Comparison of ENCODE assay signal across 8 cellular contexts in the genomic region with DNA sequence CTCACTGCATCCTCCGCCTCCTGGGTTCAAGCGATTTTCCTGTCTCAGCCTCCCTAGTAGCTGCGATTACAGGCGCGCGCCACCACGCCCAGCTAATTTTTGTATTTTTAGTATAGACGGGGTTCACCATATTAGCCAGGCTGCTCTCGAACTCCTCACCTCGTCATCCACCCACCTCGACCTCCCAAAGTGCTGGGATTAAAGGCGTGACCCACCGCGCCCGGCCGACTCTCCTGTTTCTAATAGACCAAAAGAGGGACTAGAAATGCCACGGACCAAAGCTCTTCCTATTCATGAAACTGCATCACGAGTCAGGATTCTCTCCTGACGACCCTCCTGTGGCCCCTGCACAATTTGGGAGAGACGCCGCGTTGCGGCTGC. TPM values are rescaled to one million over a fixed set of nuclear protein-coding genes. Genes with fewer than 3 reads are reported as not detected.
DNase-seq lines count a peak whose midpoint lies in the region; ATAC-seq, FAIRE-seq and TF ChIP-seq lines count a peak whose summit lies in the region.

No MANE protein-coding gene starts in this region.

- peak overlapping the region; percentile 92; the same call in 1 of the 2 replicates for H2AFZ ChIP-seq in SK-N-SH (ENCODE audit: low read depth)

- WGBS in SK-N-SH (ENCODE audit: low lambda C conversion rate): 6% methylated on average over 23 of the region's 23 CpGs
- 6 to 8% methylated on average over 23 of the region's 23 CpGs for WGBS in sigmoid colon, 2 donors

- POLR2A ChIA-PET in SK-N-SH (lab: Yijun Ruan, JAX): interaction anchor here (0.8 to 2.0 kb wide), 7 partner anchors 9 to 693 kb away, joined by 3 to 49 read pairs (median 4); partner anchors contain the start of genes ZNF429 and ZNF708

- no peak for TF ChIP-seq CTCF in SK-N-SH (IDR thresholded peaks at IDR 0.05)
- no peak for TF ChIP-seq CTCF in fibroblast of the aortic adventitia (IDR thresholded peaks at IDR 0.05; ENCODE audit: insufficient read depth, low read length)
- TF ChIP-seq CTCF in sigmoid colon (IDR thresholded peaks at IDR 0.05): no peak
- TF ChIP-seq CTCF in D721Med (IDR thresholded peaks at IDR 0.05; ENCODE audit: insufficient read depth, missing control alignments): no peak

- H3K27me3 ChIP-seq in SK-N-SH (ENCODE audit: insufficient read depth) (no peaks in the 10 kb centered on the region), sigmoid colon (no peaks in the 10 kb centered on the region)

- no peak for FAIRE-seq in D721Med (lab: Jason Lieb, UNC)

- H3K4me3 ChIP-seq in SK-N-SH (ENCODE audit: low read depth in 2 of 2, low read length in 1 of 2) (peak overlapping the region; percentile 69 to 90), fibroblast of the aortic adventitia (ENCODE audit: low read depth, low read length) (peak overlapping the region; percentile 77), sigmoid colon (peak overlapping the region; percentile 63 to 83 (median 72))

- H3K9me3 ChIP-seq in SK-N-SH (no peaks in the 10 kb centered on the region; the same call in 1 of the 2 replicates), sigmoid colon (no peaks in the 10 kb centered on the region)

- peaks cover 45% of the 10 kb centered on the region for H3K79me2 ChIP-seq in SK-N-SH (ENCODE audit: insufficient read depth)

- H3F3A ChIP-seq in SK-N-SH (replicated peaks; ENCODE audit: insufficient read depth): peaks cover 33% of the 10 kb centered on the region

- DNase-seq in SK-N-SH (no peak), fibroblast of the aortic adventitia (ENCODE audit: low read depth) (no peak), sigmoid colon (no peak), SKM-1 treated with dmso at 0.1 percent for 144 hours (lab: John Stamatoyannopoulos, UW; ENCODE audit: unreplicated experiment) (no peak), kidney glomerular epithelial cell (lab: John Stamatoyannopoulos, UW) (no peak), D721Med (ENCODE audit: insufficient read length, low spot score) (no peak)

- TF ChIP-seq POLR2A in sigmoid colon (IDR thresholded peaks at IDR 0.05): no peak

- H3K4me1 ChIP-seq in SK-N-SH (ENCODE audit: control insufficient read depth in 1 of 2, insufficient read depth in 2 of 2, low read depth in 1 of 2, low read length in 1 of 2) (peaks cover 0 to 2% of the 10 kb centered on the region in 2 experiments; a peak in 1 of 4 replicates), sigmoid colon (peaks cover 0 to 8% (median 6%) of the 10 kb centered on the region in 4 donors)

- intact Hi-C loops in sigmoid colon (cut with DNase I): loop anchor here (2.0 to 10.0 kb wide), 3 partner anchors 15 to 699 kb away; partner anchors contain the start of gene ZNF100

- H3K9me2 ChIP-seq in SK-N-SH: no peaks in the 10 kb centered on the region

- peak overlapping the region; percentile 96 for H3K4me2 ChIP-seq in SK-N-SH

- CTCF ChIA-PET in SK-N-SH (lab: Yijun Ruan, JAX): interaction anchor here (0.6 to 3.0 kb wide), 2 partner anchors 16 to 70 kb away, joined by 3 to 11 read pairs; no protein-coding TSS in a partner anchor

- peak overlapping the region; percentile 82 for H3K9ac ChIP-seq in SK-N-SH

- no peak for TF ChIP-seq RAD21 in SK-N-SH (IDR thresholded peaks at IDR 0.05; ENCODE audit: low read length)

- H3K36me3 ChIP-seq in SK-N-SH (replicated peaks in 1 of 2; ENCODE audit: control insufficient read depth in 1 of 2, insufficient read depth in 2 of 2, low read length in 1 of 2): peaks cover 12 to 43% of the 10 kb centered on the region in 2 experiments
- peaks cover 0 to 9% (median 0%) of the 10 kb centered on the region in 4 donors for H3K36me3 ChIP-seq in sigmoid colon

- peak; percentile 7 for ATAC-seq in GM18873 (IDR thresholded peaks at IDR 0.05; ENCODE audit: low FRiP score, unreplicated experiment)
- no peak for ATAC-seq in GM19463 (IDR thresholded peaks at IDR 0.05; ENCODE audit: unreplicated experiment)

- H3K27ac ChIP-seq in SK-N-SH (ENCODE audit: low read depth in 2 of 2, low read length in 1 of 2): peak overlapping the region; percentile 80 to 92
- peak overlapping the region; percentile 90 to 96 (median 93) for H3K27ac ChIP-seq in sigmoid colon

- TF ChIP-seq EP300 in SK-N-SH (IDR thresholded peaks at IDR 0.05; ENCODE audit: borderline replicate concordance in 1 of 2, low read depth in 1 of 2, low read length in 1 of 2): no peak
- TF ChIP-seq EP300 in sigmoid colon (IDR thresholded peaks at IDR 0.05): no peak

- H4K20me1 ChIP-seq in SK-N-SH (ENCODE audit: insufficient read depth): no peaks in the 10 kb centered on the region

TF ChIP-seq in SK-N-SH, 30 proteins besides CTCF, POLR2A, EP300 and RAD21:
- TF ChIP-seq SMC3 (IDR thresholded peaks at IDR 0.05; ENCODE audit: low read depth, low read length): no peak
- TF ChIP-seq, protein P1, sequence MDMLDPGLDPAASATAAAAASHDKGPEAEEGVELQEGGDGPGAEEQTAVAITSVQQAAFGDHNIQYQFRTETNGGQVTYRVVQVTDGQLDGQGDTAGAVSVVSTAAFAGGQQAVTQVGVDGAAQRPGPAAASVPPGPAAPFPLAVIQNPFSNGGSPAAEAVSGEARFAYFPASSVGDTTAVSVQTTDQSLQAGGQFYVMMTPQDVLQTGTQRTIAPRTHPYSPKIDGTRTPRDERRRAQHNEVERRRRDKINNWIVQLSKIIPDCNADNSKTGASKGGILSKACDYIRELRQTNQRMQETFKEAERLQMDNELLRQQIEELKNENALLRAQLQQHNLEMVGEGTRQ (IDR thresholded peaks at IDR 0.05; ENCODE audit: borderline replicate concordance, low read depth, low read length): no peak
- no peak for TF ChIP-seq YY1 (IDR thresholded peaks at IDR 0.05; ENCODE audit: low read depth)
- no peak for TF ChIP-seq MAX (IDR thresholded peaks at IDR 0.05; ENCODE audit: low read depth)
- no peak for TF ChIP-seq NFIC (IDR thresholded peaks at IDR 0.05; ENCODE audit: borderline replicate concordance)
- TF ChIP-seq PBX3 (IDR thresholded peaks at IDR 0.05): no peak
- no peak for TF ChIP-seq POLR2AphosphoS5 (IDR thresholded peaks at IDR 0.05; ENCODE audit: low read depth, low read length)
- TF ChIP-seq CHD2 (IDR thresholded peaks at IDR 0.05; ENCODE audit: low read length, partially characterized antibody): no peak
- no peak for TF ChIP-seq SIN3A (IDR thresholded peaks at IDR 0.05; ENCODE audit: borderline replicate concordance, low read depth, low read length)
- no peak for TF ChIP-seq TAF1 (IDR thresholded peaks at IDR 0.05; ENCODE audit: borderline replicate concordance, low read depth, low read length)
- no peak for TF ChIP-seq RFX5 (IDR thresholded peaks at IDR 0.05; ENCODE audit: low read length)
- TF ChIP-seq REST (IDR thresholded peaks at IDR 0.05; ENCODE audit: low read depth, low read length): no peak
- TF ChIP-seq GABPA (IDR thresholded peaks at IDR 0.05; ENCODE audit: low read depth): no peak
- TF ChIP-seq FOSL2 (IDR thresholded peaks at IDR 0.05; ENCODE audit: borderline replicate concordance, low read depth): no peak
- TF ChIP-seq GATA2 (CRISPR knock-in tag; IDR thresholded peaks at IDR 0.05): no peak
- TF ChIP-seq ELF1 (IDR thresholded peaks at IDR 0.05): no peak
- TF ChIP-seq TCF12 (IDR thresholded peaks at IDR 0.05): no peak
- TF ChIP-seq EZH2phosphoT487 (IDR thresholded peaks at IDR 0.05; ENCODE audit: borderline replicate concordance, low read depth): no peak

RNA-seq across cellular contexts. Expression of gene ZNF43, which starts 0.6 kb away (rescaled TPM):
- polyA plus RNA-seq in SK-N-SH (2012; rRNA removed) (3.4 and 4.9 TPM in 2 replicates), sigmoid colon (1 to 10 TPM; 1.8 to 6.0 (median 2.5) TPM)
- 3.6 and 4.0 TPM in 2 replicates for polyA plus RNA-seq in SK-N-SH (2012; cell fraction: cytosol; rRNA removed)
- polyA plus RNA-seq in SK-N-SH (2012; cell fraction: nucleus; rRNA removed): 8.1 and 14.0 TPM in 2 replicates
- total RNA-seq in fibroblast of the aortic adventitia (ENCODE audit: low replicate concordance) (9.8 and 13.6 TPM in 2 replicates), sigmoid colon (10 to 100 TPM; 10.0 to 16.3 (median 12.6) TPM)
